Comparison of ENCODE assay signal across 10 cellular contexts in genomic region chr12:34625116-34625515, GRCh38.
A peak's percentile ranks its signal among the peaks of the same experiment; 100 is the strongest.
DNase-seq lines count a peak whose midpoint lies in the region; ATAC-seq and TF ChIP-seq lines count a peak whose summit lies in the region.
"Had no signal": no experiment of that assay in that cellular context is flagged by ENCODE, and none has a peak within 500 bp of the region (broad histone marks: within the 10 kb centered on the region; RNA-seq: fewer than 3 reads in every experiment).

No MANE protein-coding gene starts in this region.

- ATAC-seq in HG03354 (IDR thresholded peaks at IDR 0.05; ENCODE audit: poor library complexity, severe bottlenecking, unreplicated experiment): no peak

- TF ChIP-seq CTCF in HFFc6 (IDR thresholded peaks at IDR 0.05): peak; percentile 76

- H3K9me3 Mint-ChIP-seq in HFFc6: peaks cover 7% of the 10 kb centered on the region; the same call in 1 of the 2 replicates

- H3K27ac Mint-ChIP-seq in HFFc6: no peak overlapping the region

- H3K27me3 Mint-ChIP-seq in HFFc6 (ENCODE audit: insufficient read depth): peaks cover 2% of the 10 kb centered on the region; the same call in 1 of the 2 replicates

- H3K4me3 Mint-ChIP-seq in HFFc6: no peak overlapping the region

- H3K36me3 Mint-ChIP-seq in HFFc6 (ENCODE audit: low read depth): no peaks in the 10 kb centered on the region

- DNase-seq in DMS53 treated with DMSO at 0.1 percent for 48 hours (lab: John Stamatoyannopoulos, UW; ENCODE audit: unreplicated experiment): peak; percentile 3
- no peak for DNase-seq in HFFc6
- DNase-seq in OCI-M1 (lab: John Stamatoyannopoulos, UW): peak; percentile 68
- DNase-seq in iPS DF 4.7 (ENCODE audit: extremely low read depth, low spot score): peak; percentile 7
- DNase-seq in glomerular visceral epithelial cell (ENCODE audit: extremely low spot score): no peak
- DNase-seq in amygdala (lab: John Stamatoyannopoulos, UW): no peak
- no peak for DNase-seq in NCI-H526 treated with DMSO at 0.1 percent for 48 hours (lab: John Stamatoyannopoulos, UW)
- DNase-seq: effector memory CD4-positive, alpha-beta T cell; thyroid gland had no signal

- H3K4me1 Mint-ChIP-seq in HFFc6 (ENCODE audit: low read depth): peaks cover 5% of the 10 kb centered on the region; the same call in 1 of the 2 replicates

Comparison
In these comparisons a context has a peak if more than half of its experiments do, and no peak if none do; other contexts are left out.
1. DNase-seq: peak in DMS53 treated with DMSO at 0.1 percent for 48 hours (single experiment), OCI-M1 (single experiment) and iPS DF 4.7 (single experiment); none in HFFc6 (single experiment), glomerular visceral epithelial cell (single experiment), amygdala (0 of 56) and NCI-H526 treated with DMSO at 0.1 percent for 48 hours (single experiment).